ENCODE assay signal across 8 cellular contexts in genomic region chr6:26031151-26031594, GRCh38. TPM values are rescaled to one million over a fixed set of nuclear protein-coding genes. Genes with fewer than 3 reads are reported as not detected.
DNase-seq lines count a peak whose midpoint lies in the region; ATAC-seq and TF ChIP-seq lines count a peak whose summit lies in the region.

No MANE protein-coding gene starts in this region.

- no peaks in the 10 kb centered on the region for H3K9me3 ChIP-seq in OCI-LY7 (ENCODE audit: low read length)
- H3K9me3 ChIP-seq in endodermal cell (ENCODE audit: control insufficient read depth, low read length) = no peaks in the 10 kb centered on the region
- H3K9me3 ChIP-seq in skeletal muscle satellite cell (replicated peaks; ENCODE audit: low read length) = no peaks in the 10 kb centered on the region

- H3K4me2 ChIP-seq in OCI-LY7 (ENCODE audit: low read length) (peak overlapping the region; percentile 96), skeletal muscle satellite cell (ENCODE audit: low read length) (peak overlapping the region; percentile 92)

- H3K36me3 Mint-ChIP-seq in activated CD4-positive, alpha-beta T cell treated with anti-CD3 and anti-CD28 coated beads for 36 hours (ENCODE audit: low read depth) = peaks cover 10% of the 10 kb centered on the region
- H3K36me3 Mint-ChIP-seq in endodermal cell (ENCODE audit: low read depth) = no peaks in the 10 kb centered on the region

- intact Hi-C loops in activated CD4-positive, alpha-beta T cell treated with anti-CD3 and anti-CD28 coated beads for 36 hours (cut with DNase I, micrococcal nuclease) = loop anchor here in 1 of 2 experiments (5.0 kb wide), 1 partner anchor 1781 kb away; a partner anchor contains a TSS
- intact Hi-C loops in OCI-LY7 (cut with micrococcal nuclease; ENCODE audit: unreplicated experiment) = loop anchor here (5.0 kb wide), 2 partner anchors 1116 to 1861 kb away; a partner anchor contains a TSS

- POLR2A ChIA-PET in activated CD4-positive, alpha-beta T cell treated with anti-CD3 and anti-CD28 coated beads for 36 hours (lab: Charles Lee) = interaction anchor here (0.9 to 10.8 kb wide), 17 partner anchors 10 to 1834 kb away, joined by 3 to 571 read pairs (median 9); a partner anchor contains a TSS
- POLR2A ChIA-PET in OCI-LY7 (lab: Charles Lee) = interaction anchor here (0.6 to 17.2 kb wide), 39 partner anchors 10 to 1863 kb away, joined by 3 to 793 read pairs (median 10); a partner anchor contains a TSS

- CTCF ChIA-PET in activated CD4-positive, alpha-beta T cell treated with anti-CD3 and anti-CD28 coated beads for 36 hours (lab: Charles Lee) = interaction anchor here (1.1 to 4.4 kb wide), 9 partner anchors 10 to 93 kb away, joined by 3 to 49 read pairs (median 8); a partner anchor contains a TSS
- CTCF ChIA-PET in OCI-LY7 (lab: Charles Lee; ENCODE audit: unreplicated experiment) = interaction anchor here (2.0 kb wide), 1 partner anchor 12 kb away, joined by 6 read pairs; a partner anchor contains a TSS

- H3K4me3 Mint-ChIP-seq in activated CD4-positive, alpha-beta T cell treated with anti-CD3 and anti-CD28 coated beads for 36 hours = peak overlapping the region; percentile 81
- peak overlapping the region; percentile 85 for H3K4me3 Mint-ChIP-seq in endodermal cell

- no peak overlapping the region for H2AFZ ChIP-seq in OCI-LY7 (ENCODE audit: low read length)

- peak overlapping the region; percentile 99 for H3K27ac ChIP-seq in OCI-LY7 (ENCODE audit: low read depth, low read length, poor library complexity, severe bottlenecking)
- peak overlapping the region; percentile 84 for H3K27ac ChIP-seq in endodermal cell (ENCODE audit: low read depth, low read length)

- H3K9me3 Mint-ChIP-seq in activated CD4-positive, alpha-beta T cell treated with anti-CD3 and anti-CD28 coated beads for 36 hours (ENCODE audit: low read depth) = no peaks in the 10 kb centered on the region
- no peaks in the 10 kb centered on the region for H3K9me3 Mint-ChIP-seq in endodermal cell

- TF ChIP-seq CTCF in OCI-LY7 (conservative IDR thresholded peaks at IDR 0.05; ENCODE audit: low read length) (no peak), endodermal cell (conservative IDR thresholded peaks at IDR 0.05) (no peak)

- H3K79me2 ChIP-seq in OCI-LY7 (ENCODE audit: insufficient read depth, low read depth, low read length) = no peaks in the 10 kb centered on the region

- H3K36me3 ChIP-seq in OCI-LY7 (ENCODE audit: insufficient read depth, low read length) = peaks cover 3% of the 10 kb centered on the region; the same call in 1 of the 2 replicates
- H3K36me3 ChIP-seq in endodermal cell (ENCODE audit: control insufficient read depth, insufficient read depth, low read length) = no peaks in the 10 kb centered on the region
- H3K36me3 ChIP-seq in skeletal muscle satellite cell (ENCODE audit: insufficient read depth, low read length) = no peaks in the 10 kb centered on the region

- peaks cover 51% of the 10 kb centered on the region for H3K4me1 Mint-ChIP-seq in activated CD4-positive, alpha-beta T cell treated with anti-CD3 and anti-CD28 coated beads for 36 hours
- peaks cover 49% of the 10 kb centered on the region for H3K4me1 Mint-ChIP-seq in endodermal cell

- 3 to 5% methylated on average over 5 of the region's 5 CpGs for WGBS in endodermal cell (ENCODE audit: insufficient coverage in 1 of 2, insufficient read length in 1 of 2), 2 experiments

- no TSS peak for BruUV-seq in OCI-LY7 (replicated peaks; lab: Mats Ljungman, UMichigan)

- H3K4me1 ChIP-seq in OCI-LY7 (ENCODE audit: insufficient read depth, low read length, poor library complexity, severe bottlenecking) = peaks cover 68% of the 10 kb centered on the region
- H3K4me1 ChIP-seq in endodermal cell (ENCODE audit: control insufficient read depth, insufficient read depth, low read length) = peaks cover 22% of the 10 kb centered on the region
- H3K4me1 ChIP-seq in skeletal muscle satellite cell (ENCODE audit: control insufficient read depth, insufficient read depth, low read length) = peaks cover 28% of the 10 kb centered on the region

- peak overlapping the region; percentile 98 for H3K27ac Mint-ChIP-seq in activated CD4-positive, alpha-beta T cell treated with anti-CD3 and anti-CD28 coated beads for 36 hours
- peak overlapping the region; percentile 99 for H3K27ac Mint-ChIP-seq in endodermal cell

- ATAC-seq in activated CD4-positive, alpha-beta T cell treated with anti-CD3 and anti-CD28 coated beads for 36 hours = no peak
- ATAC-seq in HG02642 (IDR thresholded peaks at IDR 0.05; ENCODE audit: poor library complexity, unreplicated experiment) (no peak), HG03442 (IDR thresholded peaks at IDR 0.05; ENCODE audit: unreplicated experiment) (no peak), HG03045 (IDR thresholded peaks at IDR 0.05; ENCODE audit: unreplicated experiment) (no peak)

- H4K20me1 ChIP-seq in OCI-LY7 (ENCODE audit: insufficient read depth, low read length) = no peaks in the 10 kb centered on the region

- H3K9me2 ChIP-seq in OCI-LY7 (ENCODE audit: insufficient read depth, low read length) = no peaks in the 10 kb centered on the region

- H3K27me3 Mint-ChIP-seq in activated CD4-positive, alpha-beta T cell treated with anti-CD3 and anti-CD28 coated beads for 36 hours = no peaks in the 10 kb centered on the region
- H3K27me3 Mint-ChIP-seq in endodermal cell (ENCODE audit: insufficient read depth) = no peaks in the 10 kb centered on the region

- H3K9ac ChIP-seq in endodermal cell (ENCODE audit: extremely low read depth, low read length, poor library complexity, severe bottlenecking) = peak overlapping the region; percentile 76
- peak overlapping the region; percentile 80 for H3K9ac ChIP-seq in skeletal muscle satellite cell (ENCODE audit: low read depth, low read length)

- H3K4me3 ChIP-seq in OCI-LY7 (ENCODE audit: low read depth, low read length, poor library complexity, severe bottlenecking) (peak overlapping the region; percentile 78), endodermal cell (ENCODE audit: low read length) (peak overlapping the region; percentile 88), skeletal muscle satellite cell (ENCODE audit: low read length) (peak overlapping the region; percentile 75)

- no peaks in the 10 kb centered on the region for H3K27me3 ChIP-seq in endodermal cell (ENCODE audit: control insufficient read depth, insufficient read depth, low read length, poor library complexity, severe bottlenecking)
- H3K27me3 ChIP-seq in skeletal muscle satellite cell (ENCODE audit: control insufficient read depth, insufficient read depth, low read length) = no peaks in the 10 kb centered on the region

- DNase-seq in activated CD4-positive, alpha-beta T cell treated with anti-CD3 and anti-CD28 coated beads for 36 hours = no peak
- DNase-seq in activated CD4-positive, alpha-beta T cell treated with anti-CD3 and anti-CD28 coated beads for 1 hour = no peak
- DNase-seq in OCI-LY7 (ENCODE audit: low spot score) = peak; percentile 85
- no peak for DNase-seq in endodermal cell

RNA-seq across cellular contexts. Expression of gene HFE, which starts 56.1 kb away (rescaled TPM):
- total RNA-seq in activated CD4-positive, alpha-beta T cell treated with anti-CD3 and anti-CD28 coated beads for 36 hours = 1 to 10 TPM; 1.1 to 1.4 TPM
- total RNA-seq in OCI-LY7 (2014; rRNA removed; shearing (Covaris generic)) = 0.18 and 0.69 TPM in 2 replicates
- total RNA-seq in OCI-LY7 (2022) (0.57 and 0.72 TPM in 2 replicates), endodermal cell (1 to 10 TPM; 1.8 to 2.1 TPM)
- 2.7 TPM for polyA plus RNA-seq in endodermal cell (2013, experiment 1 of 2)
- polyA plus RNA-seq in endodermal cell (2013, experiment 2 of 2) = 1.7 TPM
- total RNA-seq in skeletal muscle satellite cell (2012; rRNA removed) = 8.5 and 13.9 TPM in 2 replicates
